12 cellular contexts compared by ENCODE assay signal in genomic region chr9:77019010-77019809, GRCh38. TPM values are rescaled to one million over a fixed set of nuclear protein-coding genes. Genes with fewer than 3 reads are reported as not detected.
DNase-seq lines count a peak whose midpoint lies in the region; ATAC-seq, FAIRE-seq and TF ChIP-seq lines count a peak whose summit lies in the region.
"Had no signal": no experiment of that assay in that cellular context is flagged by ENCODE, and none has a peak within 500 bp of the region (broad histone marks: within the 10 kb centered on the region; RNA-seq: fewer than 3 reads in every experiment).

TSS of gene FOXB2 (plus strand) at chr9:77019655. CDS start at chr9:77019655, 0 bp downstream.

- DNase-seq in Caco-2, result no peak
- DNase-seq in IMR-90, result no peak
- no peak for DNase-seq in effector memory CD8-positive, alpha-beta T cell
- DNase-seq in pancreas, result peak in 1 of 6 donors; percentile 37
- no peak for DNase-seq in NAMALWA (ENCODE audit: low spot score)
- DNase-seq: hippocampal formation, NCI-H226, T1000 had no signal

- intact Hi-C loops in Caco-2 (cut with micrococcal nuclease; ENCODE audit: unreplicated experiment) (no loop called here), IMR-90 (cut with micrococcal nuclease) (no loop called here), pancreas (cut with DNase I) (no loop called here)

- no peak within 1 kb of the TSS for H3K18ac ChIP-seq in IMR-90 (ENCODE audit: low read depth, low read length)

- H3K4me3 ChIP-seq in Caco-2 (ENCODE audit: low read depth, low read length) (peak within 1 kb of the TSS; percentile 29), IMR-90 (ENCODE audit: insufficient read depth, low read depth, low read length) (no peak within 1 kb of the TSS), pancreas (peak within 1 kb of the TSS in 2 of 4 donors; percentile 16 to 39)

- H3K4me1 ChIP-seq in Caco-2, result no peaks in the 10 kb centered on the region
- H3K4me1 ChIP-seq in IMR-90 (ENCODE audit: control insufficient read depth, insufficient read depth, low read length), result no peaks in the 10 kb centered on the region; the same call in 1 of the 2 replicates
- H3K4me1 ChIP-seq in pancreas, result peaks cover 0 to 8% (median 4%) of the 10 kb centered on the region in 3 donors

- H4K91ac ChIP-seq in IMR-90 (ENCODE audit: insufficient read depth, low read depth, low read length), result no peak within 1 kb of the TSS

- FAIRE-seq in pancreas (lab: Jason Lieb, UNC), result no peak

- no peak within 1 kb of the TSS for H3K9ac ChIP-seq in IMR-90 (ENCODE audit: low read depth, low read length)

- H2AK5ac ChIP-seq in IMR-90 (ENCODE audit: low read depth, low read length), result no peak within 1 kb of the TSS

- H2BK20ac ChIP-seq in IMR-90 (ENCODE audit: low read depth, low read length), result no peak within 1 kb of the TSS

- POLR2A ChIA-PET in Caco-2 (lab: Charles Lee) (no interaction called here), IMR-90 (lab: Charles Lee; ENCODE audit: unreplicated experiment) (no interaction called here)

- H3K36me3 ChIP-seq in Caco-2 (ENCODE audit: control insufficient read depth, insufficient read depth, low read length) (no peaks in the 10 kb centered on the region), IMR-90 (ENCODE audit: control insufficient read depth, insufficient read depth, low read length) (no peaks in the 10 kb centered on the region), pancreas (no peaks in the 10 kb centered on the region)
- H3K36me3 ChIP-seq: thyroid gland had no signal

- H4K5ac ChIP-seq in IMR-90 (ENCODE audit: low read depth, low read length), result no peak within 1 kb of the TSS

- H3K56ac ChIP-seq in IMR-90 (ENCODE audit: extremely low read depth, insufficient read depth, low read length), result no peak within 1 kb of the TSS

- no peaks in the 10 kb centered on the region for H3K36me3 Mint-ChIP-seq in Caco-2 (ENCODE audit: insufficient read depth, unreplicated experiment)
- H3K36me3 Mint-ChIP-seq in effector memory CD8-positive, alpha-beta T cell (ENCODE audit: insufficient read depth), result no peaks in the 10 kb centered on the region

- H3K9me1 ChIP-seq in IMR-90 (ENCODE audit: insufficient read depth, low read length), result no peaks in the 10 kb centered on the region

- no peak within 1 kb of the TSS; the same call in 1 of the 2 replicates for H3K4me2 ChIP-seq in IMR-90 (ENCODE audit: low read depth, low read length)

- no peak within 1 kb of the TSS for H3K27ac ChIP-seq in IMR-90 (ENCODE audit: insufficient read depth, low read length)
- H3K27ac ChIP-seq in pancreas, result no peak within 1 kb of the TSS
- H3K27ac ChIP-seq: thyroid gland had no signal

- no peak within 1 kb of the TSS for H3K4ac ChIP-seq in IMR-90 (ENCODE audit: low read depth, low read length)

- CTCF ChIA-PET in Caco-2 (lab: Charles Lee) (no interaction called here), IMR-90 (lab: Yijun Ruan, JAX) (no interaction called here)

- H2AFZ ChIP-seq in IMR-90 (replicated peaks; ENCODE audit: low read length, poor library complexity), result peak within 1 kb of the TSS; percentile 64

- no peak within 1 kb of the TSS for H3K23ac ChIP-seq in IMR-90 (ENCODE audit: low read depth, low read length)

- H3K79me1 ChIP-seq in IMR-90 (ENCODE audit: low read depth in 1 of 2, low read length in 2 of 2), result no peaks in the 10 kb centered on the region

- H2AK9ac ChIP-seq in IMR-90 (replicated peaks; ENCODE audit: low read depth, low read length, poor library complexity), result no peak within 1 kb of the TSS

- no peak for TF ChIP-seq CTCF in Caco-2 (IDR thresholded peaks at IDR 0.05; ENCODE audit: insufficient read depth in 1 of 2, low read depth in 1 of 2, low read length in 1 of 2, severe bottlenecking in 1 of 2, unreplicated experiment in 1 of 2)
- no peak for TF ChIP-seq CTCF in IMR-90 (conservative IDR thresholded peaks at IDR 0.05; ENCODE audit: low read depth, low read length)
- TF ChIP-seq CTCF in pancreas (IDR thresholded peaks at IDR 0.05), result no peak

- ATAC-seq in IMR-90 (ENCODE audit: low read depth) (no peak), pancreas (peak in 3 of 4 donors; percentile 19 to 32 (median 24)), HG03442 (IDR thresholded peaks at IDR 0.05; ENCODE audit: unreplicated experiment) (no peak), HG02588 (IDR thresholded peaks at IDR 0.05; ENCODE audit: unreplicated experiment) (no peak), GM21528 (IDR thresholded peaks at IDR 0.05; ENCODE audit: low FRiP score, unreplicated experiment) (no peak)
- ATAC-seq in effector memory CD8-positive, alpha-beta T cell (replicated peaks), result no peak

- no peak within 1 kb of the TSS for H2BK120ac ChIP-seq in IMR-90 (ENCODE audit: low read depth, low read length)

- in situ Hi-C loops in IMR-90 (cut with MboI; ENCODE audit: low sequenced_read_pairs), result no loop called here

- peak within 1 kb of the TSS; percentile 75 for H3K4me3 Mint-ChIP-seq in Caco-2 (ENCODE audit: unreplicated experiment)
- H3K4me3 Mint-ChIP-seq in effector memory CD8-positive, alpha-beta T cell, result peak within 1 kb of the TSS; percentile 52 to 58

- H4K20me1 ChIP-seq in IMR-90 (ENCODE audit: insufficient read depth, low read length), result no peaks in the 10 kb centered on the region

- no peak within 1 kb of the TSS for H4K8ac ChIP-seq in IMR-90 (ENCODE audit: low read depth in 2 of 2, low read length in 2 of 2)

- H3K9me3 Mint-ChIP-seq in Caco-2 (ENCODE audit: unreplicated experiment), result no peaks in the 10 kb centered on the region
- no peaks in the 10 kb centered on the region for H3K9me3 Mint-ChIP-seq in effector memory CD8-positive, alpha-beta T cell

- H3K4me1 Mint-ChIP-seq in Caco-2 (ENCODE audit: low read depth, unreplicated experiment), result no peaks in the 10 kb centered on the region
- peaks cover 22 to 25% of the 10 kb centered on the region in 2 donors for H3K4me1 Mint-ChIP-seq in effector memory CD8-positive, alpha-beta T cell (ENCODE audit: low read depth in 2 of 2)

- TF ChIP-seq POLR2A in IMR-90 (IDR thresholded peaks at IDR 0.05; ENCODE audit: low read depth, low read length), result no peak

- BruUV-seq in Caco-2 (replicated peaks; lab: Mats Ljungman, UMichigan) (no TSS peak), IMR-90 (replicated peaks; lab: Mats Ljungman, UMichigan) (no TSS peak)

- WGBS in IMR-90 (ENCODE audit: extremely low coverage in 2 of 2, insufficient read length in 1 of 2), 2 experiments, result 8% methylated on average over 15 of the region's 49 CpGs; no CpG with 5 or more reads in 1 of the 2 experiments
- WGBS in pancreas, 2 donors, result 6% methylated on average over 49 of the region's 49 CpGs

- H3K27me3 ChIP-seq in Caco-2 (replicated peaks; ENCODE audit: control insufficient read depth, insufficient read depth, low read length) (no peaks in the 10 kb centered on the region), IMR-90 (ENCODE audit: control insufficient read depth, insufficient read depth, low read length) (peaks cover 98% of the 10 kb centered on the region), pancreas (peaks cover 8 to 85% (median 25%) of the 10 kb centered on the region in 4 donors)

- H3K9me3 ChIP-seq in Caco-2 (no peaks in the 10 kb centered on the region), IMR-90 (ENCODE audit: control insufficient read depth, insufficient read depth, low read length) (peaks cover 22% of the 10 kb centered on the region), pancreas (no peaks in the 10 kb centered on the region)
- H3K9me3 ChIP-seq: thyroid gland had no signal

- no peak within 1 kb of the TSS for H3K14ac ChIP-seq in IMR-90 (replicated peaks; ENCODE audit: low read depth, low read length)

- dilution Hi-C loops in IMR-90 (cut with HindIII; ENCODE audit: low sequenced_read_pairs, unreplicated experiment), result no loop called here

- H3K27ac Mint-ChIP-seq in Caco-2 (ENCODE audit: unreplicated experiment), result no peak within 1 kb of the TSS
- H3K27ac Mint-ChIP-seq in effector memory CD8-positive, alpha-beta T cell, result no peak within 1 kb of the TSS

- H2BK15ac ChIP-seq in IMR-90 (ENCODE audit: low read depth, low read length), result no peak within 1 kb of the TSS

- no peak within 1 kb of the TSS for H2BK5ac ChIP-seq in IMR-90 (ENCODE audit: low read depth, low read length, poor library complexity, severe bottlenecking)

- TF ChIP-seq RAD21 in IMR-90 (IDR thresholded peaks at IDR 0.05; ENCODE audit: low read length), result no peak

- H3K27me3 Mint-ChIP-seq in Caco-2 (ENCODE audit: insufficient read depth, unreplicated experiment), result peaks cover 9% of the 10 kb centered on the region
- H3K27me3 Mint-ChIP-seq in effector memory CD8-positive, alpha-beta T cell, result peaks cover 81 to 97% of the 10 kb centered on the region in 2 donors

TF ChIP-seq in IMR-90, 13 proteins besides CTCF, POLR2A, EP300 and RAD21:
- no peak for TF ChIP-seq CEBPB (IDR thresholded peaks at IDR 0.05; ENCODE audit: low read depth, low read length)
- TF ChIP-seq, protein P1, sequence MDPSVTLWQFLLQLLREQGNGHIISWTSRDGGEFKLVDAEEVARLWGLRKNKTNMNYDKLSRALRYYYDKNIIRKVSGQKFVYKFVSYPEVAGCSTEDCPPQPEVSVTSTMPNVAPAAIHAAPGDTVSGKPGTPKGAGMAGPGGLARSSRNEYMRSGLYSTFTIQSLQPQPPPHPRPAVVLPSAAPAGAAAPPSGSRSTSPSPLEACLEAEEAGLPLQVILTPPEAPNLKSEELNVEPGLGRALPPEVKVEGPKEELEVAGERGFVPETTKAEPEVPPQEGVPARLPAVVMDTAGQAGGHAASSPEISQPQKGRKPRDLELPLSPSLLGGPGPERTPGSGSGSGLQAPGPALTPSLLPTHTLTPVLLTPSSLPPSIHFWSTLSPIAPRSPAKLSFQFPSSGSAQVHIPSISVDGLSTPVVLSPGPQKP (IDR thresholded peaks at IDR 0.05; ENCODE audit: borderline replicate concordance, low read depth, low read length), result no peak
- TF ChIP-seq MAZ (IDR thresholded peaks at IDR 0.05; ENCODE audit: borderline replicate concordance, low read depth, low read length), result no peak

RNA-seq across cellular contexts. Expression of gene FOXB2, which starts in this region (rescaled TPM):
- total RNA-seq in Caco-2 (2022) (not detected in 2 replicates), IMR-90 (2012; rRNA removed) (not detected in 2 replicates), pancreas (not detected)
- polyA plus RNA-seq in IMR-90 (2012; rRNA removed) (not detected in 2 replicates), pancreas (not detected)
- polyA plus RNA-seq in IMR-90 (2012; cell fraction: cytosol; rRNA removed), result not detected in 2 replicates
- not detected in 2 replicates for polyA plus RNA-seq in IMR-90 (2012; cell fraction: nucleus; rRNA removed; ENCODE audit: low replicate concordance)
- total RNA-seq: thyroid gland had no signal

Comparison
In these comparisons a context has a peak if more than half of its experiments do, and no peak if none do; other contexts are left out.
1. Peak in ATAC-seq in pancreas; RNA of the gene not detected or under 1 TPM.